Comparison of ENCODE assay signal across 22 cellular contexts in genomic region chr5:2383678-2384025, GRCh38.
"Had no signal": no experiment of that assay in that cellular context is flagged by ENCODE, and none has a peak within 500 bp of the region (broad histone marks: within the 10 kb centered on the region; RNA-seq: fewer than 3 reads in every experiment).

No MANE protein-coding gene starts in this region.

- H3K27ac Mint-ChIP-seq: activated CD4-positive, alpha-beta memory T cell treated with anti-CD3 and anti-CD28 coated beads, Interleukin-2, amount 10 ng/mL, durations not matched to agents 7 days and 5 days; activated CD4-positive, alpha-beta T cell treated with anti-CD3 and anti-CD28 coated beads for 36 hours; activated CD8-positive, alpha-beta memory T cell treated with anti-CD3 and anti-CD28 coated beads, Interleukin-2, amount 10 ng/mL, durations not matched to agents 7 days and 5 days; activated naive CD8-positive, alpha-beta T cell treated with anti-CD3 and anti-CD28 coated beads, Interleukin-2, amount 10 ng/mL, durations not matched to agents 7 days and 5 days; effector memory CD8-positive, alpha-beta T cell; memory B cell; naive B cell; stimulated activated effector memory CD8-positive, alpha-beta T cell treated with anti-CD3 and anti-CD28 coated beads, Interleukin-12 subunit alpha, Interleukin-12 subunit beta, amount 100 ng/mL, for 72 hours; type B pancreatic cell; WTC11 had no signal

- H3K4me1 Mint-ChIP-seq: activated CD4-positive, alpha-beta memory T cell treated with anti-CD3 and anti-CD28 coated beads, Interleukin-2, amount 10 ng/mL, durations not matched to agents 7 days and 5 days; activated CD4-positive, alpha-beta T cell treated with anti-CD3 and anti-CD28 coated beads for 36 hours; activated CD8-positive, alpha-beta memory T cell treated with anti-CD3 and anti-CD28 coated beads, Interleukin-2, amount 10 ng/mL, durations not matched to agents 7 days and 5 days; activated naive CD8-positive, alpha-beta T cell treated with anti-CD3 and anti-CD28 coated beads, Interleukin-2, amount 10 ng/mL, durations not matched to agents 7 days and 5 days; memory B cell; naive B cell; stimulated activated effector memory CD8-positive, alpha-beta T cell treated with anti-CD3 and anti-CD28 coated beads, Interleukin-12 subunit alpha, Interleukin-12 subunit beta, amount 100 ng/mL, for 72 hours; WTC11 had no signal

- H3K27me3 Mint-ChIP-seq: activated CD4-positive, alpha-beta memory T cell treated with anti-CD3 and anti-CD28 coated beads, Interleukin-2, amount 10 ng/mL, durations not matched to agents 7 days and 5 days; activated CD4-positive, alpha-beta T cell treated with anti-CD3 and anti-CD28 coated beads for 36 hours; activated CD8-positive, alpha-beta memory T cell treated with anti-CD3 and anti-CD28 coated beads, Interleukin-2, amount 10 ng/mL, durations not matched to agents 7 days and 5 days; activated naive CD8-positive, alpha-beta T cell treated with anti-CD3 and anti-CD28 coated beads, Interleukin-2, amount 10 ng/mL, durations not matched to agents 7 days and 5 days; effector memory CD8-positive, alpha-beta T cell; memory B cell; naive B cell had no signal

- H3K36me3 Mint-ChIP-seq: activated CD8-positive, alpha-beta memory T cell treated with anti-CD3 and anti-CD28 coated beads, Interleukin-2, amount 10 ng/mL, durations not matched to agents 7 days and 5 days; activated naive CD8-positive, alpha-beta T cell treated with anti-CD3 and anti-CD28 coated beads, Interleukin-2, amount 10 ng/mL, durations not matched to agents 7 days and 5 days; memory B cell; naive B cell; stimulated activated effector memory CD8-positive, alpha-beta T cell treated with anti-CD3 and anti-CD28 coated beads, Interleukin-12 subunit alpha, Interleukin-12 subunit beta, amount 100 ng/mL, for 72 hours; type B pancreatic cell; WTC11 had no signal

- H3K9me3 Mint-ChIP-seq: activated naive CD8-positive, alpha-beta T cell treated with anti-CD3 and anti-CD28 coated beads, Interleukin-2, amount 10 ng/mL, durations not matched to agents 7 days and 5 days; effector memory CD8-positive, alpha-beta T cell; stimulated activated effector memory CD8-positive, alpha-beta T cell treated with anti-CD3 and anti-CD28 coated beads, Interleukin-12 subunit alpha, Interleukin-12 subunit beta, amount 100 ng/mL, for 72 hours; type B pancreatic cell had no signal

- ATAC-seq: activated CD4-positive, alpha-beta T cell treated with anti-CD3 and anti-CD28 coated beads for 36 hours; activated CD8-positive, alpha-beta memory T cell treated with anti-CD3 and anti-CD28 coated beads, Interleukin-2, amount 10 ng/mL, durations not matched to agents 7 days and 5 days; effector memory CD8-positive, alpha-beta T cell; heart right ventricle; left ventricle myocardium superior; mucosa of descending colon; psoas muscle; right lobe of liver; stimulated activated effector memory CD8-positive, alpha-beta T cell treated with anti-CD3 and anti-CD28 coated beads, Interleukin-12 subunit alpha, Interleukin-12 subunit beta, amount 100 ng/mL, for 72 hours; WTC11 had no signal

- H3K4me3 Mint-ChIP-seq: activated CD4-positive, alpha-beta memory T cell treated with anti-CD3 and anti-CD28 coated beads, Interleukin-2, amount 10 ng/mL, durations not matched to agents 7 days and 5 days; activated CD4-positive, alpha-beta T cell treated with anti-CD3 and anti-CD28 coated beads for 36 hours; activated CD8-positive, alpha-beta memory T cell treated with anti-CD3 and anti-CD28 coated beads, Interleukin-2, amount 10 ng/mL, durations not matched to agents 7 days and 5 days; activated naive CD8-positive, alpha-beta T cell treated with anti-CD3 and anti-CD28 coated beads, Interleukin-2, amount 10 ng/mL, durations not matched to agents 7 days and 5 days; effector memory CD8-positive, alpha-beta T cell; memory B cell; naive B cell; neural crest cell; stimulated activated effector memory CD8-positive, alpha-beta T cell treated with anti-CD3 and anti-CD28 coated beads, Interleukin-12 subunit alpha, Interleukin-12 subunit beta, amount 100 ng/mL, for 72 hours; type B pancreatic cell; WTC11 had no signal

- DNase-seq: activated CD4-positive, alpha-beta memory T cell treated with anti-CD3 and anti-CD28 coated beads, Interleukin-2, amount 10 ng/mL, durations not matched to agents 7 days and 5 days; activated CD4-positive, alpha-beta T cell treated with anti-CD3 and anti-CD28 coated beads for 36 hours; activated CD8-positive, alpha-beta memory T cell treated with anti-CD3 and anti-CD28 coated beads, Interleukin-2, amount 10 ng/mL, durations not matched to agents 7 days and 5 days; activated naive CD8-positive, alpha-beta T cell treated with anti-CD3 and anti-CD28 coated beads, Interleukin-2, amount 10 ng/mL, durations not matched to agents 7 days and 5 days; amygdala; dermis blood vessel endothelial cell; effector memory CD8-positive, alpha-beta T cell; esophagus squamous epithelium; heart right ventricle; kidney glomerular epithelial cell; left ventricle myocardium superior; mucosa of descending colon; naive B cell; psoas muscle; right lobe of liver; stimulated activated CD4-positive, alpha-beta T cell treated with anti-CD3 and anti-CD28 coated beads, Interleukin-4, amount 100 ng/mL, for 1 hour; testis had no signal
